8 cellular contexts compared by ENCODE assay signal in genomic region chr19:39480337-39481228, GRCh38. TPM values are rescaled to one million over a fixed set of nuclear protein-coding genes. Genes with fewer than 3 reads are reported as not detected.
DNase-seq lines count a peak whose midpoint lies in the region; ATAC-seq and TF ChIP-seq lines count a peak whose summit lies in the region.

Gene TIMM50 (plus strand): TSS chr19:39480838. CDS start chr19:39480854, 16 bp downstream.

- no peaks in the 10 kb centered on the region for H3K27me3 Mint-ChIP-seq in central memory CD8-positive, alpha-beta T cell

- TF ChIP-seq CTCF in AG09319 (IDR thresholded peaks at IDR 0.05; ENCODE audit: low read depth, low read length) = no peak

- H3K9me3 Mint-ChIP-seq in central memory CD8-positive, alpha-beta T cell = no peaks in the 10 kb centered on the region

- H3K36me3 Mint-ChIP-seq in central memory CD8-positive, alpha-beta T cell (ENCODE audit: insufficient read depth) = peaks cover 18% of the 10 kb centered on the region

- DNase-seq in AG09319 (ENCODE audit: extremely low read depth, low read depth) (peak; percentile 80), NCI-H460 (ENCODE audit: extremely low read depth, low read depth) (peak; percentile 91), islet precursor cell (peak; percentile 99)
- DNase-seq in central memory CD8-positive, alpha-beta T cell (ENCODE audit: low spot score in 2 of 2) = peak; percentile 91 to 93
- DNase-seq in stimulated activated CD4-positive, alpha-beta T cell treated with anti-CD3 and anti-CD28 coated beads, Interleukin-12 subunit alpha, Interleukin-12 subunit beta, amount 100 ng/mL, for 4 hours = peak; percentile 99

- peak within 1 kb of the TSS; percentile 87 for H3K4me3 Mint-ChIP-seq in central memory CD8-positive, alpha-beta T cell

- H3K27ac Mint-ChIP-seq in central memory CD8-positive, alpha-beta T cell (ENCODE audit: low read depth) = peak within 1 kb of the TSS; percentile 93

- ATAC-seq in GM19043 (IDR thresholded peaks at IDR 0.05; ENCODE audit: low read depth, unreplicated experiment) (peak; percentile 66), HG03354 (IDR thresholded peaks at IDR 0.05; ENCODE audit: poor library complexity, severe bottlenecking, unreplicated experiment) (peak; percentile 89)
- ATAC-seq in activated CD4-positive, CD25-positive, alpha-beta regulatory T cell treated with anti-CD3 and anti-CD28 coated beads, Interleukin-2, amount 50 U/mL, for 24 hours = peak; percentile 95 to 97
- ATAC-seq in central memory CD8-positive, alpha-beta T cell (replicated peaks; ENCODE audit: extremely low read depth, poor library complexity, severe bottlenecking) = peak; percentile 97

- peaks cover 26% of the 10 kb centered on the region for H3K4me1 Mint-ChIP-seq in central memory CD8-positive, alpha-beta T cell

RNA-seq across cellular contexts. Expression of gene TIMM50, which starts in this region (rescaled TPM):
- 75.6 and 81.7 TPM in 2 replicates for total RNA-seq in NCI-H460 (2014; rRNA removed; shearing (Covaris generic))
- 120 and 133 TPM in 2 replicates for polyA plus RNA-seq in NCI-H460 (2014; cell fraction: nucleus; rRNA removed)

Comparison
In these comparisons a context has a peak if more than half of its experiments do, and no peak if none do; other contexts are left out.
1. Peak in every context shown above with its lines: DNase-seq and ATAC-seq.